ENCODE assay signal across 15 cellular contexts in the genomic region with DNA sequence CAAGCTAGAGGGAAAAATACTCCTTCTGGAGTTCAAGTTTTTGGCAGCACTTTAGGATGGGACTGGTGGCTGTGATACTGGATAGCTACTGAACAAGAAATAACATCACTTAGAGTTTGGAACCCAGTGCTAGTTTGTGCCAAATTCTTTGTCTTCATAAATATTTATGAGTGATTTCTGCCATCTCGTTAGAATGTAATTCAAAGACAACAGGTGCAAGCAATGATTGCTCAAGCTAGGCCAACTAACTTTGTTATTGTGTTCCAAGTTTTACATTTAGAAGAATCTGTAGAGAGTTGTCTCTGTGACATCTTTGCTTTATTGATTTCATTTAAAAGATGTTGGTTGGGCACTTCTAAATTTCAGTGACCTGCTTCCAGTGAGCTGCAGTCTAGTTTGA.
A peak's percentile ranks its signal among the peaks of the same experiment; 100 is the strongest.
DNase-seq lines count a peak whose midpoint lies in the region; ATAC-seq and TF ChIP-seq lines count a peak whose summit lies in the region.
"Had no signal": no experiment of that assay in that cellular context is flagged by ENCODE, and none has a peak within 500 bp of the region (broad histone marks: within the 10 kb centered on the region; RNA-seq: fewer than 3 reads in every experiment).

No MANE protein-coding gene starts in this region.

- H2BK15ac ChIP-seq in neuronal stem cell (ENCODE audit: low read length) = no peak overlapping the region

- H3K14ac ChIP-seq in neuronal stem cell (ENCODE audit: low read length) = no peak overlapping the region

- TF ChIP-seq CTCF in A673 (conservative IDR thresholded peaks at IDR 0.05; ENCODE audit: low read depth, low read length) (no peak), brain (conservative IDR thresholded peaks at IDR 0.05) (no peak), GM20000 (IDR thresholded peaks at IDR 0.05; ENCODE audit: extremely low read depth, missing control alignments) (no peak), lower leg skin (IDR thresholded peaks at IDR 0.05) (no peak)

- H3K36me3 Mint-ChIP-seq in brain = no peaks in the 10 kb centered on the region

- peaks cover 0 to 3% (median 0%) of the 10 kb centered on the region in 5 experiments for H3K9me3 Mint-ChIP-seq in brain
- H3K9me3 Mint-ChIP-seq: CD4-positive, alpha-beta T cell; HFFc6 had no signal

- H3K4ac ChIP-seq in neuronal stem cell (ENCODE audit: low read length) = no peak overlapping the region

- peak overlapping the region; percentile 69 for H2AFZ ChIP-seq in neuronal stem cell (ENCODE audit: low read length)

- no peak for ATAC-seq in GM21723 (IDR thresholded peaks at IDR 0.05; ENCODE audit: unreplicated experiment)

- H3K4me1 ChIP-seq in A673 (ENCODE audit: insufficient read depth, low read length, poor library complexity, severe bottlenecking) (peaks cover 7% of the 10 kb centered on the region), neuronal stem cell (ENCODE audit: control insufficient read depth in 2 of 2, insufficient read depth in 1 of 2, low read depth in 1 of 2, low read length in 2 of 2) (peaks cover 9 to 43% of the 10 kb centered on the region in 2 donors)

- peaks cover 2% of the 10 kb centered on the region for H3K27me3 Mint-ChIP-seq in brain
- H3K27me3 Mint-ChIP-seq: B cell; CD4-positive, alpha-beta T cell had no signal

- intact Hi-C loops in A673 (cut with micrococcal nuclease; ENCODE audit: unreplicated experiment) (no loop called here), lower leg skin (cut with DNase I; ENCODE audit: low total_unique reads) (no loop called here)

- POLR2A ChIA-PET in A673 (lab: Charles Lee; ENCODE audit: low non-redundant PET) = no interaction called here

- no CpG with 5 or more reads among the region's 1 CpG for WGBS in neuronal stem cell (ENCODE audit: extremely low coverage in 2 of 2, insufficient read length in 2 of 2, insufficient replicate concordance in 1 of 2), 2 donors
- 52 to 60% methylated on average over 1 of the region's 1 CpG for WGBS in lower leg skin, 2 donors

- CTCF ChIA-PET in A673 (lab: Charles Lee) = no interaction called here

- no peak overlapping the region for H4K8ac ChIP-seq in neuronal stem cell (ENCODE audit: low read depth, low read length)

- no peaks in the 10 kb centered on the region for H3K36me3 ChIP-seq in A673 (ENCODE audit: insufficient read depth, low read length, poor library complexity, severe bottlenecking)
- no peaks in the 10 kb centered on the region for H3K36me3 ChIP-seq in neuronal stem cell (replicated peaks in 1 of 2; ENCODE audit: control insufficient read depth in 2 of 2, insufficient read depth in 2 of 2, low read length in 2 of 2)
- H3K36me3 ChIP-seq: HAP-1 had no signal

- no peak overlapping the region for H3K18ac ChIP-seq in neuronal stem cell (ENCODE audit: low read length)

- no peak overlapping the region for H3K23ac ChIP-seq in neuronal stem cell (ENCODE audit: low read depth, low read length, poor library complexity)

- no peak overlapping the region for H2BK120ac ChIP-seq in neuronal stem cell (ENCODE audit: low read depth, low read length)

- no peak for TF ChIP-seq POLR2A in lower leg skin (IDR thresholded peaks at IDR 0.05)

- H2BK5ac ChIP-seq in neuronal stem cell (ENCODE audit: low read length) = no peak overlapping the region

- H3K27me3 ChIP-seq in A673 (replicated peaks; ENCODE audit: insufficient read depth, low read depth, low read length, poor library complexity) = no peaks in the 10 kb centered on the region
- H3K27me3 ChIP-seq in neuronal stem cell (ENCODE audit: control insufficient read depth in 3 of 3, insufficient read depth in 3 of 3, low read depth in 1 of 3, low read length in 3 of 3) = no peaks in the 10 kb centered on the region

- H3K4me3 ChIP-seq in A673 (ENCODE audit: low read depth, low read length, poor library complexity, severe bottlenecking) = no peak overlapping the region
- H3K4me3 ChIP-seq in neuronal stem cell (ENCODE audit: low read length in 2 of 2) = no peak overlapping the region
- H3K4me3 ChIP-seq in lower leg skin (ENCODE audit: low read depth, poor library complexity, severe bottlenecking) = no peak overlapping the region
- H3K4me3 ChIP-seq: HAP-1 had no signal

- peak overlapping the region in 3 of 5 experiments; percentile 15 to 53 (median 33) for H3K27ac Mint-ChIP-seq in brain
- H3K27ac Mint-ChIP-seq: B cell; CD4-positive, alpha-beta T cell; HFFc6 had no signal

- no peak overlapping the region for H3K27ac ChIP-seq in A673 (ENCODE audit: low read depth, low read length, poor library complexity, severe bottlenecking)
- H3K27ac ChIP-seq in neuronal stem cell (replicated peaks; ENCODE audit: low read length) = no peak overlapping the region

- no peak overlapping the region for H4K91ac ChIP-seq in neuronal stem cell (ENCODE audit: low read depth, low read length, poor library complexity)

- H3K4me1 Mint-ChIP-seq in brain = peaks cover 46% of the 10 kb centered on the region
- H3K4me1 Mint-ChIP-seq: B cell had no signal

- no TSS peak for BruUV-seq in A673 (replicated peaks; lab: Mats Ljungman, UMichigan)

- H2BK12ac ChIP-seq in neuronal stem cell (ENCODE audit: low read length) = no peak overlapping the region

- H3K9me3 ChIP-seq in A673 (ENCODE audit: low read depth, low read length, poor library complexity, severe bottlenecking) = no peaks in the 10 kb centered on the region
- no peaks in the 10 kb centered on the region for H3K9me3 ChIP-seq in neuronal stem cell (replicated peaks in 1 of 2; ENCODE audit: control insufficient read depth in 2 of 2, insufficient read depth in 1 of 2, low read depth in 1 of 2, low read length in 2 of 2)
- H3K9me3 ChIP-seq: HAP-1 had no signal

- no peak overlapping the region for H2AK5ac ChIP-seq in neuronal stem cell (ENCODE audit: low read depth, low read length)

- H3K79me1 ChIP-seq in neuronal stem cell (ENCODE audit: low read depth, low read length) = no peaks in the 10 kb centered on the region

- no peak overlapping the region for H3K9ac ChIP-seq in neuronal stem cell (ENCODE audit: low read depth, low read length, poor library complexity)

- DNase-seq in A673 (ENCODE audit: low spot score) = peak; percentile 10
- DNase-seq in LHCN-M2 (ENCODE audit: low read depth) = peak; percentile 54
- no peak for DNase-seq in neuronal stem cell (ENCODE audit: low spot score)
- no peak for DNase-seq in GM20000 (ENCODE audit: low spot score)
- no peak for DNase-seq in lower leg skin (ENCODE audit: low spot score in 2 of 2)
- DNase-seq in HCEC 1CT = no peak
- DNase-seq: C1 segment of cervical spinal cord; CD4-positive, alpha-beta T cell; DND-41; GDM1; HFFc6 had no signal

- H3K4me3 Mint-ChIP-seq in brain = no peak overlapping the region
- H3K4me3 Mint-ChIP-seq: B cell; CD4-positive, alpha-beta T cell; HFFc6 had no signal

- no peak overlapping the region for H3K4me2 ChIP-seq in neuronal stem cell (ENCODE audit: insufficient read depth, low read length, poor library complexity, severe bottlenecking)

Comparison
In these comparisons a context has a peak if more than half of its experiments do, and no peak if none do; other contexts are left out.
1. DNase-seq: peak in A673 (single experiment) and LHCN-M2 (single experiment); none in neuronal stem cell (single experiment), GM20000 (single experiment), lower leg skin (0 of 2) and HCEC 1CT (single experiment).